ENCODE assay signal across 1 cellular context in genomic region chr2:171433763-171434670, GRCh38.
TF ChIP-seq lines count a peak whose summit lies in the region.

Gene DCAF17 (plus strand): TSS chr2:171434226. CDS start chr2:171434578, 352 bp downstream.
Gene METTL8 (minus strand): TSS chr2:171433990. CDS start chr2:171392185, 41,805 bp downstream.

TF ChIP-seq in HepG2, 621 proteins besides CTCF, POLR2A, EP300 and RAD21 (continued from another document and continues in another):
- TF ChIP-seq, protein P1, sequence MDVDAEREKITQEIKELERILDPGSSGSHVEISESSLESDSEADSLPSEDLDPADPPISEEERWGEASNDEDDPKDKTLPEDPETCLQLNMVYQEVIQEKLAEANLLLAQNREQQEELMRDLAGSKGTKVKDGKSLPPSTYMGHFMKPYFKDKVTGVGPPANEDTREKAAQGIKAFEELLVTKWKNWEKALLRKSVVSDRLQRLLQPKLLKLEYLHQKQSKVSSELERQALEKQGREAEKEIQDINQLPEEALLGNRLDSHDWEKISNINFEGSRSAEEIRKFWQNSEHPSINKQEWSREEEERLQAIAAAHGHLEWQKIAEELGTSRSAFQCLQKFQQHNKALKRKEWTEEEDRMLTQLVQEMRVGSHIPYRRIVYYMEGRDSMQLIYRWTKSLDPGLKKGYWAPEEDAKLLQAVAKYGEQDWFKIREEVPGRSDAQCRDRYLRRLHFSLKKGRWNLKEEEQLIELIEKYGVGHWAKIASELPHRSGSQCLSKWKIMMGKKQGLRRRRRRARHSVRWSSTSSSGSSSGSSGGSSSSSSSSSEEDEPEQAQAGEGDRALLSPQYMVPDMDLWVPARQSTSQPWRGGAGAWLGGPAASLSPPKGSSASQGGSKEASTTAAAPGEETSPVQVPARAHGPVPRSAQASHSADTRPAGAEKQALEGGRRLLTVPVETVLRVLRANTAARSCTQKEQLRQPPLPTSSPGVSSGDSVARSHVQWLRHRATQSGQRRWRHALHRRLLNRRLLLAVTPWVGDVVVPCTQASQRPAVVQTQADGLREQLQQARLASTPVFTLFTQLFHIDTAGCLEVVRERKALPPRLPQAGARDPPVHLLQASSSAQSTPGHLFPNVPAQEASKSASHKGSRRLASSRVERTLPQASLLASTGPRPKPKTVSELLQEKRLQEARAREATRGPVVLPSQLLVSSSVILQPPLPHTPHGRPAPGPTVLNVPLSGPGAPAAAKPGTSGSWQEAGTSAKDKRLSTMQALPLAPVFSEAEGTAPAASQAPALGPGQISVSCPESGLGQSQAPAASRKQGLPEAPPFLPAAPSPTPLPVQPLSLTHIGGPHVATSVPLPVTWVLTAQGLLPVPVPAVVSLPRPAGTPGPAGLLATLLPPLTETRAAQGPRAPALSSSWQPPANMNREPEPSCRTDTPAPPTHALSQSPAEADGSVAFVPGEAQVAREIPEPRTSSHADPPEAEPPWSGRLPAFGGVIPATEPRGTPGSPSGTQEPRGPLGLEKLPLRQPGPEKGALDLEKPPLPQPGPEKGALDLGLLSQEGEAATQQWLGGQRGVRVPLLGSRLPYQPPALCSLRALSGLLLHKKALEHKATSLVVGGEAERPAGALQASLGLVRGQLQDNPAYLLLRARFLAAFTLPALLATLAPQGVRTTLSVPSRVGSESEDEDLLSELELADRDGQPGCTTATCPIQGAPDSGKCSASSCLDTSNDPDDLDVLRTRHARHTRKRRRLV (CRISPR knock-in tag; IDR thresholded peaks at IDR 0.05): peak; percentile 62; the same call in 1 of the 2 replicates
- TF ChIP-seq ZC3H13 (CRISPR knock-in tag; IDR thresholded peaks at IDR 0.05) (no peak; the same call in 1 of the 2 replicates), SOX6 (IDR thresholded peaks at IDR 0.05) (no peak), SOX6 (CRISPR knock-in tag; IDR thresholded peaks at IDR 0.05) (peak; percentile 83), HNF4G (IDR thresholded peaks at IDR 0.05; ENCODE audit: borderline replicate concordance, low read depth, low read length) (peak; percentile 95), HNF4G (CRISPR knock-in tag; IDR thresholded peaks at IDR 0.05; ENCODE audit: borderline replicate concordance, low read depth) (peak; percentile 84), ZNF691 (CRISPR knock-in tag; IDR thresholded peaks at IDR 0.05; ENCODE audit: borderline replicate concordance, low read depth) (peak; percentile 65), FOXP1 (IDR thresholded peaks at IDR 0.05) (no peak), FOXP1 (CRISPR knock-in tag; IDR thresholded peaks at IDR 0.05) (peak; percentile 59), FOXO1 (CRISPR knock-in tag; IDR thresholded peaks at IDR 0.05) (peak; percentile 80), KIAA2018 (CRISPR knock-in tag; IDR thresholded peaks at IDR 0.05; ENCODE audit: borderline replicate concordance) (peak; percentile 73; the same call in 1 of the 2 replicates), SRSF1 (optimal IDR thresholded peaks at IDR 0.05; ENCODE audit: low read depth, low read length) (peak; percentile 83), SMAD1 (CRISPR knock-in tag; IDR thresholded peaks at IDR 0.05; ENCODE audit: borderline replicate concordance, low read depth) (peak; percentile 86; the same call in 1 of the 2 replicates), ZNF20 (CRISPR knock-in tag; IDR thresholded peaks at IDR 0.05) (peak; percentile 68; the same call in 1 of the 2 replicates), NCOA5 (CRISPR knock-in tag; IDR thresholded peaks at IDR 0.05) (0 out of 2 replicates have a peak, but pooled peaks have one; percentile 26), MAZ (IDR thresholded peaks at IDR 0.05; ENCODE audit: borderline replicate concordance, low read depth, low read length) (peak; percentile 65; the same call in 1 of the 2 replicates), MAZ (CRISPR knock-in tag; IDR thresholded peaks at IDR 0.05; ENCODE audit: low read depth) (peak; percentile 92), XBP1 (CRISPR knock-in tag; IDR thresholded peaks at IDR 0.05) (0 out of 2 replicates have a peak, but pooled peaks have one; percentile 71), ZNF816 (CRISPR knock-in tag; IDR thresholded peaks at IDR 0.05; ENCODE audit: borderline replicate concordance) (no peak; the same call in none of the 2 replicates), ZNF614 (CRISPR knock-in tag; IDR thresholded peaks at IDR 0.05; ENCODE audit: borderline replicate concordance) (peak; percentile 79; the same call in 1 of the 2 replicates), RBFOX2 (IDR thresholded peaks at IDR 0.05; ENCODE audit: low read depth, low read length) (peak; percentile 97), ZNF280B (CRISPR knock-in tag; IDR thresholded peaks at IDR 0.05; ENCODE audit: borderline replicate concordance) (peak; percentile 91), ZBTB26 (CRISPR knock-in tag; IDR thresholded peaks at IDR 0.05; ENCODE audit: borderline replicate concordance) (peak; percentile 11; the same call in 1 of the 2 replicates), HCFC1 (IDR thresholded peaks at IDR 0.05; ENCODE audit: low read depth, low read length) (peak; percentile 92), ZZZ3 (CRISPR knock-in tag; IDR thresholded peaks at IDR 0.05; ENCODE audit: borderline replicate concordance) (0 out of 2 replicates have a peak, but pooled peaks have one; percentile 14), ZNF430 (CRISPR knock-in tag; IDR thresholded peaks at IDR 0.05) (peak; percentile 82; the same call in 1 of the 2 replicates), ZEB1 (IDR thresholded peaks at IDR 0.05; ENCODE audit: insufficient replicate concordance, low read depth) (peak; percentile 75), ZNF10 (CRISPR knock-in tag; IDR thresholded peaks at IDR 0.05; ENCODE audit: borderline replicate concordance, low read depth) (no peak), MAFK (conservative IDR thresholded peaks at IDR 0.05 in 1 of 2, IDR thresholded peaks at IDR 0.05 in 1 of 2; ENCODE audit: low read length in 2 of 2) (no peak), PRPF4 (IDR thresholded peaks at IDR 0.05; ENCODE audit: low read depth, low read length, poor library complexity, severe bottlenecking) (no peak)
- TF ChIP-seq, protein P2, sequence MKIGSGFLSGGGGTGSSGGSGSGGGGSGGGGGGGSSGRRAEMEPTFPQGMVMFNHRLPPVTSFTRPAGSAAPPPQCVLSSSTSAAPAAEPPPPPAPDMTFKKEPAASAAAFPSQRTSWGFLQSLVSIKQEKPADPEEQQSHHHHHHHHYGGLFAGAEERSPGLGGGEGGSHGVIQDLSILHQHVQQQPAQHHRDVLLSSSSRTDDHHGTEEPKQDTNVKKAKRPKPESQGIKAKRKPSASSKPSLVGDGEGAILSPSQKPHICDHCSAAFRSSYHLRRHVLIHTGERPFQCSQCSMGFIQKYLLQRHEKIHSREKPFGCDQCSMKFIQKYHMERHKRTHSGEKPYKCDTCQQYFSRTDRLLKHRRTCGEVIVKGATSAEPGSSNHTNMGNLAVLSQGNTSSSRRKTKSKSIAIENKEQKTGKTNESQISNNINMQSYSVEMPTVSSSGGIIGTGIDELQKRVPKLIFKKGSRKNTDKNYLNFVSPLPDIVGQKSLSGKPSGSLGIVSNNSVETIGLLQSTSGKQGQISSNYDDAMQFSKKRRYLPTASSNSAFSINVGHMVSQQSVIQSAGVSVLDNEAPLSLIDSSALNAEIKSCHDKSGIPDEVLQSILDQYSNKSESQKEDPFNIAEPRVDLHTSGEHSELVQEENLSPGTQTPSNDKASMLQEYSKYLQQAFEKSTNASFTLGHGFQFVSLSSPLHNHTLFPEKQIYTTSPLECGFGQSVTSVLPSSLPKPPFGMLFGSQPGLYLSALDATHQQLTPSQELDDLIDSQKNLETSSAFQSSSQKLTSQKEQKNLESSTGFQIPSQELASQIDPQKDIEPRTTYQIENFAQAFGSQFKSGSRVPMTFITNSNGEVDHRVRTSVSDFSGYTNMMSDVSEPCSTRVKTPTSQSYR (CRISPR knock-in tag; IDR thresholded peaks at IDR 0.05; ENCODE audit: borderline replicate concordance): peak; percentile 16; the same call in 1 of the 2 replicates
- TF ChIP-seq, protein P3, sequence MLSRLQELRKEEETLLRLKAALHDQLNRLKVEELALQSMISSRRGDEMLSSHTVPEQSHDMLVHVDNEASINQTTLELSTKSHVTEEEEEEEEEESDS (CRISPR knock-in tag; IDR thresholded peaks at IDR 0.05; ENCODE audit: borderline replicate concordance): 0 out of 2 replicates have a peak, but pooled peaks have one; percentile 53
